Comparison of ENCODE assay signal across 2 cellular contexts in genomic region chr4:38751341-38752043, GRCh38.
TF ChIP-seq lines count a peak whose summit lies in the region.

No MANE protein-coding gene starts in this region.

TF ChIP-seq in IMR-90, 13 proteins besides CTCF, POLR2A, EP300 and RAD21:
- no peak for TF ChIP-seq CHD1 (IDR thresholded peaks at IDR 0.05; ENCODE audit: low read depth, low read length)
- TF ChIP-seq MXI1 (IDR thresholded peaks at IDR 0.05; ENCODE audit: borderline replicate concordance, low read depth, low read length), result no peak
- TF ChIP-seq FOS (IDR thresholded peaks at IDR 0.05; ENCODE audit: low read depth, low read length), result no peak
- TF ChIP-seq, protein P1, sequence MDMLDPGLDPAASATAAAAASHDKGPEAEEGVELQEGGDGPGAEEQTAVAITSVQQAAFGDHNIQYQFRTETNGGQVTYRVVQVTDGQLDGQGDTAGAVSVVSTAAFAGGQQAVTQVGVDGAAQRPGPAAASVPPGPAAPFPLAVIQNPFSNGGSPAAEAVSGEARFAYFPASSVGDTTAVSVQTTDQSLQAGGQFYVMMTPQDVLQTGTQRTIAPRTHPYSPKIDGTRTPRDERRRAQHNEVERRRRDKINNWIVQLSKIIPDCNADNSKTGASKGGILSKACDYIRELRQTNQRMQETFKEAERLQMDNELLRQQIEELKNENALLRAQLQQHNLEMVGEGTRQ (IDR thresholded peaks at IDR 0.05; ENCODE audit: low read depth, low read length), result no peak
- no peak for TF ChIP-seq BHLHE40 (IDR thresholded peaks at IDR 0.05; ENCODE audit: low read depth, low read length)
- TF ChIP-seq NFE2L2 (IDR thresholded peaks at IDR 0.05; ENCODE audit: low read depth, low read length), result no peak
- no peak for TF ChIP-seq CEBPB (IDR thresholded peaks at IDR 0.05; ENCODE audit: low read depth, low read length)
- no peak for TF ChIP-seq RCOR1 (IDR thresholded peaks at IDR 0.05; ENCODE audit: insufficient replicate concordance, low read length)
- TF ChIP-seq MAZ (IDR thresholded peaks at IDR 0.05; ENCODE audit: borderline replicate concordance, low read depth, low read length), result no peak
- TF ChIP-seq MAFK (IDR thresholded peaks at IDR 0.05; ENCODE audit: low read depth, low read length), result no peak
- no peak for TF ChIP-seq SMC3 (IDR thresholded peaks at IDR 0.05; ENCODE audit: low read depth, low read length)
- no peak for TF ChIP-seq RFX5 (IDR thresholded peaks at IDR 0.05; ENCODE audit: low read depth, low read length)
- TF ChIP-seq ELK1 (IDR thresholded peaks at IDR 0.05; ENCODE audit: borderline replicate concordance, low read depth, low read length), result no peak

TF ChIP-seq in K562, 482 proteins besides CTCF, POLR2A, EP300 and RAD21:
- TF ChIP-seq, protein P2, sequence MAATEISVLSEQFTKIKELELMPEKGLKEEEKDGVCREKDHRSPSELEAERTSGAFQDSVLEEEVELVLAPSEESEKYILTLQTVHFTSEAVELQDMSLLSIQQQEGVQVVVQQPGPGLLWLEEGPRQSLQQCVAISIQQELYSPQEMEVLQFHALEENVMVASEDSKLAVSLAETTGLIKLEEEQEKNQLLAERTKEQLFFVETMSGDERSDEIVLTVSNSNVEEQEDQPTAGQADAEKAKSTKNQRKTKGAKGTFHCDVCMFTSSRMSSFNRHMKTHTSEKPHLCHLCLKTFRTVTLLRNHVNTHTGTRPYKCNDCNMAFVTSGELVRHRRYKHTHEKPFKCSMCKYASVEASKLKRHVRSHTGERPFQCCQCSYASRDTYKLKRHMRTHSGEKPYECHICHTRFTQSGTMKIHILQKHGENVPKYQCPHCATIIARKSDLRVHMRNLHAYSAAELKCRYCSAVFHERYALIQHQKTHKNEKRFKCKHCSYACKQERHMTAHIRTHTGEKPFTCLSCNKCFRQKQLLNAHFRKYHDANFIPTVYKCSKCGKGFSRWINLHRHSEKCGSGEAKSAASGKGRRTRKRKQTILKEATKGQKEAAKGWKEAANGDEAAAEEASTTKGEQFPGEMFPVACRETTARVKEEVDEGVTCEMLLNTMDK (IDR thresholded peaks at IDR 0.05; ENCODE audit: borderline replicate concordance, insufficient read depth, low read depth, low read length, poor library complexity, severe bottlenecking), result no peak
- TF ChIP-seq VEZF1 (CRISPR knock-in tag; IDR thresholded peaks at IDR 0.05) (no peak), FOXA1 (IDR thresholded peaks at IDR 0.05; ENCODE audit: borderline replicate concordance) (no peak), ZFP91 (CRISPR knock-in tag; IDR thresholded peaks at IDR 0.05) (no peak), CHD1 (IDR thresholded peaks at IDR 0.05; ENCODE audit: low read length) (no peak), FOSL1 (tag; conservative IDR thresholded peaks at IDR 0.05) (0 out of 2 replicates have a peak, but pooled peaks have one; percentile 9), XRCC5 (IDR thresholded peaks at IDR 0.05; ENCODE audit: low read depth, low read length) (no peak)
- TF ChIP-seq, protein P3, sequence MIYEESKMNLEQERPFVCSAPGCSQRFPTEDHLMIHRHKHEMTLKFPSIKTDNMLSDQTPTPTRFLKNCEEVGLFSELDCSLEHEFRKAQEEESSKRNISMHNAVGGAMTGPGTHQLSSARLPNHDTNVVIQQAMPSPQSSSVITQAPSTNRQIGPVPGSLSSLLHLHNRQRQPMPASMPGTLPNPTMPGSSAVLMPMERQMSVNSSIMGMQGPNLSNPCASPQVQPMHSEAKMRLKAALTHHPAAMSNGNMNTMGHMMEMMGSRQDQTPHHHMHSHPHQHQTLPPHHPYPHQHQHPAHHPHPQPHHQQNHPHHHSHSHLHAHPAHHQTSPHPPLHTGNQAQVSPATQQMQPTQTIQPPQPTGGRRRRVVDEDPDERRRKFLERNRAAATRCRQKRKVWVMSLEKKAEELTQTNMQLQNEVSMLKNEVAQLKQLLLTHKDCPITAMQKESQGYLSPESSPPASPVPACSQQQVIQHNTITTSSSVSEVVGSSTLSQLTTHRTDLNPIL (CRISPR knock-in tag; IDR thresholded peaks at IDR 0.05), result no peak
